15 cellular contexts compared by ENCODE assay signal in genomic region chr6:170025341-170026271, GRCh38.
DNase-seq lines count a peak whose midpoint lies in the region; ATAC-seq and TF ChIP-seq lines count a peak whose summit lies in the region.
"Had no signal": no experiment of that assay in that cellular context is flagged by ENCODE, and none has a peak within 500 bp of the region (broad histone marks: within the 10 kb centered on the region; RNA-seq: fewer than 3 reads in every experiment).

No MANE protein-coding gene starts in this region.

- no peak for ATAC-seq in GM19035 (IDR thresholded peaks at IDR 0.05; ENCODE audit: unreplicated experiment)
- ATAC-seq: stimulated activated memory B cell treated with anti-CD40 and anti-IgM and Interleukin-4, amounts not matched to agents 10 μg/mL and 1 μg/mL and 100 μg/mL, for 72 hours had no signal

- H3K9me3 ChIP-seq in Caco-2 = no peaks in the 10 kb centered on the region

- no peaks in the 10 kb centered on the region for H3K27me3 Mint-ChIP-seq in Caco-2 (ENCODE audit: insufficient read depth, unreplicated experiment)

- H3K9me3 Mint-ChIP-seq in Caco-2 (ENCODE audit: unreplicated experiment) = peaks cover 15% of the 10 kb centered on the region
- H3K9me3 Mint-ChIP-seq: central memory CD8-positive, alpha-beta T cell had no signal

- H3K4me3 ChIP-seq in Caco-2 (ENCODE audit: low read depth, low read length) (no peak overlapping the region), coronary artery (no peak overlapping the region)
- H3K4me3 ChIP-seq: BLaER1 treated with 17β-estradiol and CSF1 and Interleukin-3, amounts not matched to agents 10 nM and 100 nM had no signal

- H3K4me3 Mint-ChIP-seq in Caco-2 (ENCODE audit: unreplicated experiment) = no peak overlapping the region
- H3K4me3 Mint-ChIP-seq: central memory CD8-positive, alpha-beta T cell; HFFc6; memory B cell; stimulated activated memory B cell treated with anti-CD40 and anti-IgM and Interleukin-4, amounts not matched to agents 10 μg/mL and 1 μg/mL and 100 μg/mL, for 72 hours had no signal

- peaks cover 10% of the 10 kb centered on the region for H3K4me1 Mint-ChIP-seq in Caco-2 (ENCODE audit: low read depth, unreplicated experiment)
- H3K4me1 Mint-ChIP-seq: memory B cell; stimulated activated memory B cell treated with anti-CD40 and anti-IgM and Interleukin-4, amounts not matched to agents 10 μg/mL and 1 μg/mL and 100 μg/mL, for 72 hours had no signal

- no peaks in the 10 kb centered on the region for H3K36me3 Mint-ChIP-seq in Caco-2 (ENCODE audit: insufficient read depth, unreplicated experiment)
- H3K36me3 Mint-ChIP-seq: memory B cell; stimulated activated memory B cell treated with anti-CD40 and anti-IgM and Interleukin-4, amounts not matched to agents 10 μg/mL and 1 μg/mL and 100 μg/mL, for 72 hours had no signal

- no peaks in the 10 kb centered on the region for H3K36me3 ChIP-seq in Caco-2 (ENCODE audit: control insufficient read depth, insufficient read depth, low read length)
- H3K36me3 ChIP-seq: BLaER1 treated with 17β-estradiol and CSF1 and Interleukin-3, amounts not matched to agents 10 nM and 100 nM had no signal

- peak overlapping the region; percentile 75 for H3K27ac Mint-ChIP-seq in Caco-2 (ENCODE audit: unreplicated experiment)
- H3K27ac Mint-ChIP-seq: HFFc6; memory B cell; stimulated activated memory B cell treated with anti-CD40 and anti-IgM and Interleukin-4, amounts not matched to agents 10 μg/mL and 1 μg/mL and 100 μg/mL, for 72 hours had no signal

- H3K4me1 ChIP-seq in Caco-2 = peaks cover 32% of the 10 kb centered on the region
- H3K4me1 ChIP-seq: BLaER1 treated with 17β-estradiol and CSF1 and Interleukin-3, amounts not matched to agents 10 nM and 100 nM had no signal

- H3K27me3 ChIP-seq in Caco-2 (replicated peaks; ENCODE audit: control insufficient read depth, insufficient read depth, low read length) = no peaks in the 10 kb centered on the region
- H3K27me3 ChIP-seq: BLaER1 treated with 17β-estradiol and CSF1 and Interleukin-3, amounts not matched to agents 10 nM and 100 nM had no signal

- H3K27ac ChIP-seq in coronary artery = no peak overlapping the region
- H3K27ac ChIP-seq: BLaER1 treated with 17β-estradiol and CSF1 and Interleukin-3, amounts not matched to agents 10 nM and 100 nM had no signal

- peak in 1 of 2 experiments; percentile 20 for DNase-seq in Caco-2
- DNase-seq in NCI-H187 (lab: John Stamatoyannopoulos, UW) = peak; percentile 56 to 65
- DNase-seq in coronary artery (ENCODE audit: low spot score) = peak; percentile 64
- DNase-seq in posterior vena cava (ENCODE audit: low spot score) = peak; percentile 75
- DNase-seq in glomerular visceral epithelial cell (ENCODE audit: extremely low spot score) = no peak
- DNase-seq in iPS-NIHi7 (ENCODE audit: extremely low spot score) = no peak
- DNase-seq in NCI-H1105 treated with DMSO at 0.1 percent for 48 hours (lab: John Stamatoyannopoulos, UW) = no peak
- DNase-seq: activated CD4-positive, alpha-beta T cell treated with anti-CD3 and anti-CD28 coated beads, Interleukin-2, amount 50 U/mL, for 1 hour; stimulated activated CD4-positive, alpha-beta T cell treated with anti-CD3 and anti-CD28 coated beads, Interleukin-2, amount 100 ng/mL, for 48 hours had no signal

- CTCF ChIA-PET in Caco-2 (lab: Charles Lee) = no interaction called here

- TF ChIP-seq CTCF in Caco-2 (IDR thresholded peaks at IDR 0.05; ENCODE audit: insufficient read depth in 1 of 2, low read depth in 1 of 2, low read length in 1 of 2, severe bottlenecking in 1 of 2, unreplicated experiment in 1 of 2) (no peak), coronary artery (IDR thresholded peaks at IDR 0.05) (no peak)

- BruUV-seq in Caco-2 (replicated peaks; lab: Mats Ljungman, UMichigan) = no TSS peak

- intact Hi-C loops in Caco-2 (cut with micrococcal nuclease; ENCODE audit: unreplicated experiment) = loop anchor here (5.0 kb wide), 1 partner anchor 267 kb away; the partner anchor contains the start of gene DLL1
- intact Hi-C loops in posterior vena cava (cut with DNase I) = no loop called here

- POLR2A ChIA-PET in Caco-2 (lab: Charles Lee) = interaction anchor here (1.0 kb wide), 1 partner anchor 265 kb away, joined by 3 read pairs; the partner anchor contains the start of gene DLL1

Comparison
In these comparisons a context has a peak if more than half of its experiments do, and no peak if none do; other contexts are left out.
1. DNase-seq: peak in NCI-H187 (2 of 2), coronary artery (single experiment) and posterior vena cava (single experiment); none in glomerular visceral epithelial cell (single experiment), iPS-NIHi7 (single experiment) and NCI-H1105 treated with DMSO at 0.1 percent for 48 hours (single experiment).